In the genomic region with DNA sequence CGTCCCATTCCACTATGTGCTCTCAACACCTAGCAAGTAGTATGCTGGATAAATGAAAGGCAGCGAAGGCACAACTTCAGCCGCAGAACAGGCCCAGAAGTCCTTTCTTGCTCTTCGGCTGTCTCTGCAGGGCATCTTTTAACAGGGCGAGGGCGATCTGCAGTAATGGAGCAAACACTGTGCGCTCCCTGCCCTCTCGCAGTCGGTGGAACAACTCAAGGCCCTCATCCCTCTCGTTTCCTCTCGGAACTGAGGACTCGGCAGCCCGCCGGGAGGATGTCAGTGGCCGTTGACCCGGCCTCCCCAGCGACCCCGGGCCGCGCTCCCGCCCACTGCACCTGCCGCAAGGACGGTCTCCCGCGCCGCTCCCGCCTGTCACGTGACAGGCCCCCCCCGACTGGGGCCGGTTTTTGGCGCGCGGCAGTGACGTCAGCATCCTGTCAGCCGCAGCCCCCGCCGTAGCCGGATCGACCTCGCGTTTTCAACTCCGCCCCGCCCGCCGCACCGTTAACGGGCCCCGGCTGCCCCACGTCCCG, we compare ENCODE assay signal across 1 cellular context.
TF ChIP-seq lines count a peak whose summit lies in the region.

No MANE protein-coding gene starts in this region.

TF ChIP-seq in Ishikawa, 13 proteins besides CTCF, POLR2A, EP300 and RAD21 (continued from another document):
- TF ChIP-seq, protein P1, sequence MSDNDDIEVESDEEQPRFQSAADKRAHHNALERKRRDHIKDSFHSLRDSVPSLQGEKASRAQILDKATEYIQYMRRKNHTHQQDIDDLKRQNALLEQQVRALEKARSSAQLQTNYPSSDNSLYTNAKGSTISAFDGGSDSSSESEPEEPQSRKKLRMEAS (IDR thresholded peaks at IDR 0.05), result peak; percentile 83
- TF ChIP-seq ZBTB7A (IDR thresholded peaks at IDR 0.05; ENCODE audit: low read depth), result peak; percentile 49; the same call in 1 of the 2 replicates
- peak; percentile 54; the same call in 1 of the 2 replicates for TF ChIP-seq TAF1 (IDR thresholded peaks at IDR 0.05; ENCODE audit: low read depth)
